In the genomic region with DNA sequence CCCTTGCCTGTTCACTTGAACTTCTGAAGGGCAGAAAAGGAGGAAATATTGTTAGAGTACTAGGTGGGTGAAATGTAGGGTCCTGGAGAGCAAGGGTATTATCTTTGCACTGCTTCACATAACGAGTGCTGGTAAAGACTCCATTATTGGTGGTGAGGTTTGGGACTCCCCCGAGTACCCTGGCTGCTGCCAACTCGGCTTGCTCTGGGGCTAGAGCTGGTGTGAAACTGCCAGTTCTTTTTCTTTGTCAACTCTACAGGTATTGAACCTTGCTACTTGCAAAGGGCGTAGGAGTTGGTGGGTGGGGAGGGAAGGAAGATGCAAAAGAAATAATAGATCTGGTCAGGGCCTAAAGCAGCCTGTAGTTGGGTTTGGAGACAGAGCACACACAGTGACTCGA, we compare ENCODE assay signal across 23 cellular contexts.
"Had no signal": no experiment of that assay in that cellular context is flagged by ENCODE, and none has a peak within 500 bp of the region (broad histone marks: within the 10 kb centered on the region; RNA-seq: fewer than 3 reads in every experiment).

No MANE protein-coding gene starts in this region.

- H3K36me3 ChIP-seq: breast epithelium, Peyer's patch had no signal

- H3K4me1 ChIP-seq: breast epithelium had no signal

- H3K27ac ChIP-seq: breast epithelium, Peyer's patch, RWPE1, VCaP had no signal

- ATAC-seq: activated CD4-positive, alpha-beta T cell treated with anti-CD3 and anti-CD28 coated beads for 36 hours had no signal

- H3K9me3 ChIP-seq: breast epithelium, Peyer's patch had no signal

- H3K4me3 ChIP-seq: breast epithelium, Peyer's patch had no signal

- H3K27ac Mint-ChIP-seq: activated CD4-positive, alpha-beta memory T cell treated with anti-CD3 and anti-CD28 coated beads, Interleukin-2, amount 10 ng/mL, durations not matched to agents 7 days and 5 days; activated CD4-positive, alpha-beta T cell treated with anti-CD3 and anti-CD28 coated beads for 36 hours; activated naive CD4-positive, alpha-beta T cell treated with anti-CD3 and anti-CD28 coated beads, Interleukin-2, amount 50 U/mL, for 24 hours had no signal

- H3K27me3 ChIP-seq: breast epithelium, Peyer's patch had no signal

- DNase-seq: activated CD4-positive, alpha-beta memory T cell treated with anti-CD3 and anti-CD28 coated beads, Interleukin-2, amount 10 ng/mL, durations not matched to agents 7 days and 5 days; activated CD4-positive, alpha-beta T cell treated with anti-CD3 and anti-CD28 coated beads for 36 hours; activated CD4-positive, alpha-beta T cell treated with anti-CD3 and anti-CD28 coated beads, Interleukin-2, amount 50 U/mL, for 1 hour; activated naive CD4-positive, alpha-beta T cell; activated T-cell treated with anti-CD3 and anti-CD28 coated beads for 4 hours; aorta; caudate nucleus; KG1; MV-4-11; NCI-H1092 treated with DMSO at 0.1 percent for 48 hours; NCI-H1417 treated with DMSO at 0.1 percent for 48 hours; NCI-H1694; NCI-H2029 treated with DMSO at 0.1 percent for 48 hours; NCI-H345; NCI-H510A treated with DMSO at 0.1 percent for 48 hours; NCI-H69; Peyer's patch; SHP77 treated with DMSO at 0.1 percent for 48 hours; T-helper 2 cell had no signal

- H3K9me3 Mint-ChIP-seq: activated CD4-positive, alpha-beta memory T cell treated with anti-CD3 and anti-CD28 coated beads, Interleukin-2, amount 10 ng/mL, durations not matched to agents 7 days and 5 days; activated naive CD4-positive, alpha-beta T cell treated with anti-CD3 and anti-CD28 coated beads, Interleukin-2, amount 50 U/mL, for 24 hours had no signal

- H3K4me3 Mint-ChIP-seq: activated CD4-positive, alpha-beta memory T cell treated with anti-CD3 and anti-CD28 coated beads, Interleukin-2, amount 10 ng/mL, durations not matched to agents 7 days and 5 days; activated CD4-positive, alpha-beta T cell treated with anti-CD3 and anti-CD28 coated beads for 36 hours; activated naive CD4-positive, alpha-beta T cell treated with anti-CD3 and anti-CD28 coated beads, Interleukin-2, amount 50 U/mL, for 24 hours had no signal

- H3K4me1 Mint-ChIP-seq: activated naive CD4-positive, alpha-beta T cell treated with anti-CD3 and anti-CD28 coated beads, Interleukin-2, amount 50 U/mL, for 24 hours had no signal

- H3K36me3 Mint-ChIP-seq: activated naive CD4-positive, alpha-beta T cell treated with anti-CD3 and anti-CD28 coated beads, Interleukin-2, amount 50 U/mL, for 24 hours had no signal
